20 cellular contexts compared by ENCODE assay signal in the genomic region with DNA sequence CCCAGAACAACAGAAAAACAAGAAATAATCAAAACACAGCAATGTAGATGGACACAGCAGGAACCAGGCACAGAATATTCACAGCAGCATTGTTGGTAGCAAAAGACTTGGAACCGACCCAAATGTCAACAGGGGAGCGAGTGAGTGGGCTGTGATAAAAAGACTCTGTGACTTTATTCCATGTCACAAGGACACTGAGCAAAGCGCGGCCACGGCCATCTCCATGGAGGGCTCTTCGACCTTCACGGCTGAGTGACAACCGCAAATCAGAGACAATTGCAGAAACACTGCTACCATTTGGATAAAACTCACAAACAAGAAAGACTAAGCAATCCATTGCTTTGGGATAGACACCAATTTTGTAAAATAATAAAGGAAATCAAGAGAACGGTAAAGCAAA.
"Had no signal": no experiment of that assay in that cellular context is flagged by ENCODE, and none has a peak within 500 bp of the region (broad histone marks: within the 10 kb centered on the region; RNA-seq: fewer than 3 reads in every experiment).

No MANE protein-coding gene starts in this region.

- H3K4me1 ChIP-seq: gastrocnemius medialis, heart right ventricle, neural progenitor cell, prostate gland, tibial nerve, uterus had no signal

- H3K9me3 ChIP-seq: prostate gland, uterus had no signal

- ATAC-seq: activated CD8-positive, alpha-beta T cell treated with anti-CD3 and anti-CD28 coated beads, Interleukin-2, amount 10 ng/mL, durations not matched to agents 7 days and 5 days; activated T-cell treated with anti-CD3 and anti-CD28 coated beads, Interleukin-2, amount 50 U/mL, for 4 hours; gastrocnemius medialis; heart right ventricle; naive thymus-derived CD4-positive, alpha-beta T cell; right cardiac atrium; stimulated activated naive CD8-positive, alpha-beta T cell treated with anti-CD3 and anti-CD28 coated beads, Interleukin-15, Interleukin-2, amounts not matched to agents 100 U/mL and 50 U/mL, for 24 hours had no signal

- H3K36me3 ChIP-seq: brain microvascular endothelial cell, gastrocnemius medialis, heart right ventricle, neural progenitor cell, prostate gland, tibial nerve, uterus had no signal

- H3K27me3 ChIP-seq: brain microvascular endothelial cell, neural progenitor cell, tibial nerve, uterus had no signal

- H3K4me3 ChIP-seq: coronary artery, gastrocnemius medialis, heart right ventricle, neural progenitor cell, prostate gland, tibial nerve, uterus had no signal

- H3K27ac ChIP-seq: brain microvascular endothelial cell, coronary artery, gastrocnemius medialis, heart right ventricle, neural progenitor cell, prostate gland, tibial nerve, uterus had no signal

- DNase-seq: activated CD4-positive, alpha-beta T cell treated with anti-CD3 and anti-CD28 coated beads, Interleukin-2, amount 10 ng/mL, durations not matched to agents 24 days and 14 days; activated CD8-positive, alpha-beta T cell treated with anti-CD3 and anti-CD28 coated beads, Interleukin-2, amount 10 ng/mL, durations not matched to agents 7 days and 5 days; activated naive CD4-positive, alpha-beta T cell treated with anti-CD3 and anti-CD28 coated beads, Interleukin-2, amount 10 ng/mL, durations not matched to agents 7 days and 5 days; activated T-cell treated with anti-CD3 and anti-CD28 coated beads, Interleukin-2, amount 50 U/mL, for 4 hours; aorta; brain microvascular endothelial cell; central memory CD4-positive, alpha-beta T cell; erythroblast; gastrocnemius medialis; heart right ventricle; immature natural killer cell; mesendoderm; naive thymus-derived CD4-positive, alpha-beta T cell; right cardiac atrium; stimulated activated naive CD8-positive, alpha-beta T cell treated with anti-CD3 and anti-CD28 coated beads, Interleukin-15, Interleukin-2, amounts not matched to agents 100 U/mL and 50 U/mL, for 24 hours; uterus had no signal
